ENCODE assay signal across 7 cellular contexts in the genomic region with DNA sequence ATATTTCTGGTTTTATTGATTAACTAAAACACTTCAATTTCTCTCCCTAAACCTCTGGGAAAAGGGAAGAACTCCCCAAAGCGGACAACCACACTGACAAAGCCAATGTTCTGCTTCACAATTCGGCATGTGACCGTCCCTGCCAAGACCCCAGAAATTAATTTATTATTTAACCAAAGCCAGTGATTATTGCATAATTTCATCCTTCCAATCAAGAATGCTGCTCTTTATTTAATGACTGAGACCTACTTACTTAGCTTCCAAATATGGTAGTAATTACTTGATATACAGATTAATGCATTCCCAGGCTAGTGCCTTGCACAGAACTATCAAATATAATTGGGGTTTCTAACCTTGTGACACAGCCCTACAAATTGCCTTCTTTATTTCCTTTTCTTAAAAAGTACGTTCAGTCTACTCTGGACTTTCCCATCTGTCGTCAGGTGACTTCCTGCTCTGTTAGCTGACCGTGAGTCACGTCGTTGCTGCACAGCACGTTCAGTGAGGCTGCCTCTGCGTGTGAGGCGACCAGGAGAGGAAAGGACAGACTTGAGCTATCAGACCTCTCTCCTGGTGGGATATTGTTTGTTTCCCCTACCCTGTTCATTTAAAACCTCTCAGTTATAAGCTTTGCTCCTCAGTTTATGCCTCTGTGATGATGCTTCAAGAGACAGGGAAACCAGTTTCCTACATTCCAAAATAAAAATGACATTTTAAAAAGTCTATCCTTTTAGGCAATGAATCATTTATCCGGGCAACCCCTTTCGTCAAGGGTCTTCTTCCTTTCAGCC. TPM values are rescaled to one million over a fixed set of nuclear protein-coding genes. Genes with fewer than 3 reads are reported as not detected.
DNase-seq lines count a peak whose midpoint lies in the region; ATAC-seq and TF ChIP-seq lines count a peak whose summit lies in the region.

No MANE protein-coding gene starts in this region.

- no peaks in the 10 kb centered on the region for H3K27me3 Mint-ChIP-seq in activated CD8-positive, alpha-beta memory T cell treated with anti-CD3 and anti-CD28 coated beads, Interleukin-2, amount 10 ng/mL, durations not matched to agents 7 days and 5 days

- H3K9me3 Mint-ChIP-seq in activated CD8-positive, alpha-beta memory T cell treated with anti-CD3 and anti-CD28 coated beads, Interleukin-2, amount 10 ng/mL, durations not matched to agents 7 days and 5 days (ENCODE audit: low read depth): peaks cover 5% of the 10 kb centered on the region

- H3K4me1 ChIP-seq in neutrophil (ENCODE audit: control insufficient read depth in 1 of 2, insufficient read depth in 1 of 2, low read depth in 1 of 2, low read length in 1 of 2): peaks cover 25 to 26% of the 10 kb centered on the region in 2 experiments
- peaks cover 13% of the 10 kb centered on the region for H3K4me1 ChIP-seq in thymus (ENCODE audit: control insufficient read depth, insufficient read depth, low read length)

- TF ChIP-seq CTCF in epithelial cell of proximal tubule (conservative IDR thresholded peaks at IDR 0.05; ENCODE audit: low read depth, low read length): no peak
- TF ChIP-seq CTCF in neutrophil (IDR thresholded peaks at IDR 0.05): no peak

- peak overlapping the region; percentile 92 for H3K27ac ChIP-seq in neutrophil
- peak overlapping the region; percentile 53 for H3K27ac ChIP-seq in thymus (ENCODE audit: low read depth)

- DNase-seq in NCI-H774 (lab: John Stamatoyannopoulos, UW) (peak; percentile 66), epithelial cell of proximal tubule (ENCODE audit: low read depth) (peak; percentile 92)
- peak; percentile 92 for DNase-seq in activated CD8-positive, alpha-beta memory T cell treated with anti-CD3 and anti-CD28 coated beads, Interleukin-2, amount 10 ng/mL, durations not matched to agents 7 days and 5 days

- peaks cover 42% of the 10 kb centered on the region for H3K4me1 Mint-ChIP-seq in activated CD8-positive, alpha-beta memory T cell treated with anti-CD3 and anti-CD28 coated beads, Interleukin-2, amount 10 ng/mL, durations not matched to agents 7 days and 5 days

- 33% methylated on average over 13 of the region's 13 CpGs for WGBS in thymus

- H3K27ac Mint-ChIP-seq in activated CD8-positive, alpha-beta memory T cell treated with anti-CD3 and anti-CD28 coated beads, Interleukin-2, amount 10 ng/mL, durations not matched to agents 7 days and 5 days: peak overlapping the region; percentile 92

- H3K9me3 ChIP-seq in neutrophil (no peaks in the 10 kb centered on the region), thymus (ENCODE audit: control insufficient read depth) (no peaks in the 10 kb centered on the region)

- H3K27me3 ChIP-seq in neutrophil (no peaks in the 10 kb centered on the region), thymus (ENCODE audit: control insufficient read depth, insufficient read depth) (no peaks in the 10 kb centered on the region)

- CTCF ChIA-PET in activated CD8-positive, alpha-beta memory T cell treated with anti-CD3 and anti-CD28 coated beads, Interleukin-2, amount 10 ng/mL, durations not matched to agents 7 days and 5 days (lab: Charles Lee): interaction anchor here (1.0 to 4.3 kb wide), 13 partner anchors 9 to 164 kb away, joined by 3 to 32 read pairs (median 5); a partner anchor contains a TSS

- H3K4me3 ChIP-seq in epithelial cell of proximal tubule (ENCODE audit: low read depth, low read length): no peak overlapping the region
- H3K4me3 ChIP-seq in neutrophil (ENCODE audit: low read depth in 1 of 2, low read length in 1 of 2): peak overlapping the region; percentile 37 to 41
- no peak overlapping the region for H3K4me3 ChIP-seq in thymus (ENCODE audit: low read length)

- H3K36me3 ChIP-seq in neutrophil (no peaks in the 10 kb centered on the region), thymus (ENCODE audit: control insufficient read depth, insufficient read depth) (no peaks in the 10 kb centered on the region)

- peak overlapping the region; percentile 43 for H3K4me3 Mint-ChIP-seq in activated CD8-positive, alpha-beta memory T cell treated with anti-CD3 and anti-CD28 coated beads, Interleukin-2, amount 10 ng/mL, durations not matched to agents 7 days and 5 days

- ATAC-seq in HG02798 (IDR thresholded peaks at IDR 0.05; ENCODE audit: poor library complexity, unreplicated experiment): peak; percentile 98
- peak; percentile 97 for ATAC-seq in activated CD8-positive, alpha-beta memory T cell treated with anti-CD3 and anti-CD28 coated beads, Interleukin-2, amount 10 ng/mL, durations not matched to agents 7 days and 5 days

- H3K36me3 Mint-ChIP-seq in activated CD8-positive, alpha-beta memory T cell treated with anti-CD3 and anti-CD28 coated beads, Interleukin-2, amount 10 ng/mL, durations not matched to agents 7 days and 5 days: peaks cover 6% of the 10 kb centered on the region

- TF ChIP-seq POLR2A in GM18526 (IDR thresholded peaks at IDR 0.05; ENCODE audit: extremely low read depth, insufficient read length): peak; percentile 73

RNA-seq across cellular contexts. Expression of a gene that starts 55.7 kb away (rescaled TPM):
- total RNA-seq in activated CD8-positive, alpha-beta memory T cell treated with anti-CD3 and anti-CD28 coated beads, Interleukin-2, amount 10 ng/mL, durations not matched to agents 7 days and 5 days: 100 to 1,000 TPM in 1 of 2 experiments, 10 to 100 TPM in 1; 86.7 to 225 TPM
- total RNA-seq in epithelial cell of proximal tubule: 10.6 and 13.6 TPM in 2 replicates
- polyA plus RNA-seq in thymus: 85.8 TPM

Comparison
In these comparisons a context has a peak if more than half of its experiments do, and no peak if none do; other contexts are left out.
1. H3K4me3 ChIP-seq: peak in neutrophil (2 of 2); none in epithelial cell of proximal tubule (single experiment) and thymus (single experiment).
2. Peak in every context shown above with its lines, with median percentiles within 50 percentile points of each other: DNase-seq.